ENCODE assay signal across 5 cellular contexts in genomic region chr1:64250472-64250871, GRCh38. TPM values are rescaled to one million over a fixed set of nuclear protein-coding genes. Genes with fewer than 3 reads are reported as not detected.
"Had no signal": no experiment of that assay in that cellular context is flagged by ENCODE, and none has a peak within 500 bp of the region (broad histone marks: within the 10 kb centered on the region; RNA-seq: fewer than 3 reads in every experiment).

No MANE protein-coding gene starts in this region.

RNA-seq across cellular contexts. Expression of gene UBE2U, which starts 47.0 kb away (rescaled TPM):
- total RNA-seq: HepG2, HT-29, HT1080, IMR-90 had no signal
- polyA plus RNA-seq: HepG2, IgD-negative memory B cell, IMR-90 had no signal
